ENCODE assay signal across 14 cellular contexts in genomic region chr1:225498539-225499135, GRCh38.
DNase-seq lines count a peak whose midpoint lies in the region; ATAC-seq and TF ChIP-seq lines count a peak whose summit lies in the region.
"Had no signal": no experiment of that assay in that cellular context is flagged by ENCODE, and none has a peak within 500 bp of the region (broad histone marks: within the 10 kb centered on the region; RNA-seq: fewer than 3 reads in every experiment).

No MANE protein-coding gene starts in this region.

- ATAC-seq in aorta (ENCODE audit: low FRiP score) (no peak), GM19035 (IDR thresholded peaks at IDR 0.05; ENCODE audit: unreplicated experiment) (no peak)
- no peak for ATAC-seq in activated T-cell treated with anti-CD3 and anti-CD28 coated beads, Interleukin-2, amount 50 U/mL, for 4 hours
- ATAC-seq: HCT116 had no signal

- TF ChIP-seq CTCF in AG10803 (conservative IDR thresholded peaks at IDR 0.05; ENCODE audit: low read length): no peak

- H3K27me3 Mint-ChIP-seq in activated T-cell treated with anti-CD3 and anti-CD28 coated beads, Interleukin-2, amount 50 U/mL, for 4 hours (ENCODE audit: low read depth): peaks cover 16% of the 10 kb centered on the region

- no peaks in the 10 kb centered on the region for H3K4me1 ChIP-seq in mesenchymal stem cell (ENCODE audit: control insufficient read depth, insufficient read depth, low read depth, low read length)
- no peaks in the 10 kb centered on the region for H3K4me1 ChIP-seq in aorta (ENCODE audit: control insufficient read depth in 1 of 2, insufficient read depth in 2 of 2, low read length in 2 of 2)

- no peaks in the 10 kb centered on the region for H3K36me3 Mint-ChIP-seq in activated T-cell treated with anti-CD3 and anti-CD28 coated beads, Interleukin-2, amount 50 U/mL, for 4 hours (ENCODE audit: insufficient read depth)
- H3K36me3 Mint-ChIP-seq: memory B cell had no signal

- DNase-seq in AG10803 (ENCODE audit: low read depth) (peak; percentile 52), HS-5 (ENCODE audit: low read depth) (peak; percentile 55), amniotic epithelial cell (ENCODE audit: low read depth) (peak; percentile 78), mesenchymal stem cell (peak; percentile 51), aorta (no peak), ACHN (no peak)
- DNase-seq in activated T-cell treated with anti-CD3 and anti-CD28 coated beads, Interleukin-2, amount 50 U/mL, for 4 hours: no peak
- DNase-seq: effector CD8-positive, alpha-beta T cell; NCI-H2107; nucleus accumbens; stomach had no signal

- intact Hi-C loops in aorta (cut with DNase I): no loop called here

- peaks cover 6% of the 10 kb centered on the region for H3K79me1 ChIP-seq in mesenchymal stem cell (replicated peaks; ENCODE audit: low read length, poor library complexity, severe bottlenecking)

- no peak overlapping the region for H2BK12ac ChIP-seq in mesenchymal stem cell (ENCODE audit: low read length in 2 of 2)

- H3K4me2 ChIP-seq in mesenchymal stem cell (ENCODE audit: low read length, poor library complexity, severe bottlenecking): no peak overlapping the region

- H3K4me3 ChIP-seq in AG10803 (ENCODE audit: low read length) (no peak overlapping the region), mesenchymal stem cell (ENCODE audit: insufficient read depth in 1 of 2, low read depth in 1 of 2, low read length in 2 of 2) (peak overlapping the region in 1 of 2 experiments; percentile 38), aorta (ENCODE audit: low read length in 2 of 2) (no peak overlapping the region)
- H3K4me3 ChIP-seq: stomach had no signal

- peaks cover 6 to 46% of the 10 kb centered on the region in 2 experiments for H3K36me3 ChIP-seq in mesenchymal stem cell (ENCODE audit: control insufficient read depth in 1 of 2, insufficient read depth in 2 of 2, low read depth in 1 of 2, low read length in 2 of 2)
- no peaks in the 10 kb centered on the region for H3K36me3 ChIP-seq in aorta (ENCODE audit: control insufficient read depth in 1 of 2, insufficient read depth in 2 of 2, low read length in 1 of 2)

- no peak overlapping the region for H3K14ac ChIP-seq in mesenchymal stem cell (ENCODE audit: low read length in 2 of 2)

- no peak overlapping the region for H3K4ac ChIP-seq in mesenchymal stem cell (ENCODE audit: low read depth in 1 of 2, low read length in 2 of 2)

- no peak overlapping the region for H2AFZ ChIP-seq in mesenchymal stem cell (ENCODE audit: low read depth, low read length)

- no peak overlapping the region for H3K23ac ChIP-seq in mesenchymal stem cell (ENCODE audit: low read length in 2 of 2)

- no peak overlapping the region for H3K18ac ChIP-seq in mesenchymal stem cell (ENCODE audit: low read depth in 1 of 2, low read length in 2 of 2)

- H3K27me3 ChIP-seq in mesenchymal stem cell (ENCODE audit: control insufficient read depth in 1 of 2, insufficient read depth in 1 of 2, low read length in 2 of 2) (no peaks in the 10 kb centered on the region), aorta (ENCODE audit: control insufficient read depth in 1 of 2, insufficient read depth in 2 of 2, low read length in 1 of 2) (no peaks in the 10 kb centered on the region)
- H3K27me3 ChIP-seq: stomach had no signal

- no peak overlapping the region for H2BK120ac ChIP-seq in mesenchymal stem cell (ENCODE audit: low read depth, low read length)

- H2BK15ac ChIP-seq in mesenchymal stem cell (ENCODE audit: low read depth, poor library complexity, severe bottlenecking): no peak overlapping the region

- H4K8ac ChIP-seq in mesenchymal stem cell (ENCODE audit: low read length): no peak overlapping the region

- H3K9me3 Mint-ChIP-seq in activated T-cell treated with anti-CD3 and anti-CD28 coated beads, Interleukin-2, amount 50 U/mL, for 4 hours: no peaks in the 10 kb centered on the region
- H3K9me3 Mint-ChIP-seq: memory B cell had no signal

- no peak overlapping the region for H3K4me3 Mint-ChIP-seq in activated T-cell treated with anti-CD3 and anti-CD28 coated beads, Interleukin-2, amount 50 U/mL, for 4 hours
- H3K4me3 Mint-ChIP-seq: memory B cell had no signal

- peak overlapping the region; percentile 59 for H3K9ac ChIP-seq in mesenchymal stem cell (ENCODE audit: low read length)

- H2AK5ac ChIP-seq in mesenchymal stem cell (ENCODE audit: low read length, severe bottlenecking): no peak overlapping the region

- no peak overlapping the region for H3K27ac ChIP-seq in mesenchymal stem cell (ENCODE audit: low read length, poor library complexity, severe bottlenecking)
- no peak overlapping the region for H3K27ac ChIP-seq in aorta (ENCODE audit: low read depth in 1 of 2, low read length in 2 of 2)

- H3K4me1 Mint-ChIP-seq in activated T-cell treated with anti-CD3 and anti-CD28 coated beads, Interleukin-2, amount 50 U/mL, for 4 hours (ENCODE audit: low read depth): peaks cover 7% of the 10 kb centered on the region

- H2BK5ac ChIP-seq in mesenchymal stem cell (ENCODE audit: low read depth, low read length, poor library complexity, severe bottlenecking): no peak overlapping the region

- 52% methylated on average over 3 of the region's 4 CpGs for WGBS in mesenchymal stem cell
- 75 to 76% methylated on average over 4 of the region's 4 CpGs for WGBS in aorta, 2 donors

- in situ Hi-C loops in ACHN (cut with HindIII; ENCODE audit: low pct_ligation_motif_present, low pct_unique_long_range_greater_than_20kb, low sequenced_read_pairs): loop anchor here (25.0 kb wide), 2 partner anchors 289 to 489 kb away; partner anchors contain the start of genes SDE2 and SRP9

- H3K9me3 ChIP-seq in mesenchymal stem cell (ENCODE audit: control insufficient read depth, low read length): no peaks in the 10 kb centered on the region
- H3K9me3 ChIP-seq in aorta (ENCODE audit: control insufficient read depth, low read length): no peaks in the 10 kb centered on the region
- H3K9me3 ChIP-seq: stomach had no signal

- no peak overlapping the region for H4K91ac ChIP-seq in mesenchymal stem cell (ENCODE audit: low read length)

Comparison
In these comparisons a context has a peak if more than half of its experiments do, and no peak if none do; other contexts are left out.
1. DNase-seq: peak in AG10803 (single experiment), HS-5 (single experiment), amniotic epithelial cell (single experiment) and mesenchymal stem cell (single experiment); none in aorta (0 of 2), activated T-cell treated with anti-CD3 and anti-CD28 coated beads, Interleukin-2, amount 50 U/mL, for 4 hours (single experiment) and ACHN (single experiment).